ENCODE assay signal across 22 cellular contexts in the genomic region with DNA sequence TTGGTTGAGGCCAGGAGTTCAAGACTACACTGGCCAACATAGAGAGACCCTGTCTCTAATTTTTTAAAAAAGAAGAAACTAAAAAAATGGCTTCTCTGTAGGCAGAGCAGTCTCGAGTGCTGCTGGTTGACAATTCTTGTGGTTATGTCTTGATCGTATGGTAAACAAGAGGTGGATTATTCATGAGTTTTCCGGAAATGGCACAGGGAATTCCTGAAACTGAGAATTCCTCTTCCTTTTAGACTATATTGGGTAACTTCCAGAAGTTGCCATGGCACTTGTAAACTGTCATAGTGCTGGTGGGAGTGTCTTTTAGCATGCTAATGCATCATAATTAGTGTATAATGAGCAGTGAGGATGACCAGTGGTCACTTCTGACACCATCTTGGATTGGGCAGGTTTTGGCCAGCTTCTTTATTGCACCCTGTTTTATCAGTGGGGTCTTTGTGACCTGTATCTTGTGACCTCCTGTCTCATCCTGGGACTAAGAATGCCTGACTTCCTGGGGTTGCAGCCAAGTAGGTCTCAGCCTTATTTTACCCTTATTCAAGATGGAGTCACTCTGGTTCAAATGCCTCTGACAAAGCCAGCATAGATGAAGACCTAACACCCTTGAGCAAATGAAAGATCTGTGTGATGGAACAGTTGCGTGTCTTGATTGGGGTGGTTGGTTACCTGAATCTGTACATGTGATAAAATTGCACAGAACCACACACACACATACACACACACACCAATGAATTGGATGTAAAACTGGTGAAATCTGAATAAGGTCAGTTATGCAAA.
"Had no signal": no experiment of that assay in that cellular context is flagged by ENCODE, and none has a peak within 500 bp of the region (broad histone marks: within the 10 kb centered on the region; RNA-seq: fewer than 3 reads in every experiment).

No MANE protein-coding gene starts in this region.

- H3K4me3 Mint-ChIP-seq: activated B cell treated with CpG ODN at 0.5 μM for 24 hours; activated CD4-positive, alpha-beta T cell treated with anti-CD3 and anti-CD28 coated beads for 36 hours; activated T-helper 1 cell treated with anti-CD3 and anti-CD28 coated beads, Interleukin-12 subunit alpha, Interleukin-12 subunit beta, Interleukin-2, Interleukin-4 antibody, amounts not matched to agents 30 ng/mL and 10 ng/mL and 1 ng/mL, durations not matched to agents 14 hours and 24 hours and 36 hours; memory B cell; nephron progenitor cell; stimulated activated naive CD8-positive, alpha-beta T cell treated with anti-CD3 and anti-CD28 coated beads, Interleukin-15, Interleukin-2, amounts not matched to agents 100 ng/mL and 50 ng/mL, for 24 hours had no signal

- H3K4me1 Mint-ChIP-seq: activated B cell treated with CpG ODN at 0.5 μM for 24 hours; activated CD4-positive, alpha-beta T cell treated with anti-CD3 and anti-CD28 coated beads for 36 hours; memory B cell; nephron progenitor cell had no signal

- H3K36me3 ChIP-seq: esophagus squamous epithelium, heart right ventricle, right lobe of liver, thyroid gland had no signal

- H3K9me3 ChIP-seq: esophagus squamous epithelium, mucosa of descending colon, right lobe of liver, thyroid gland had no signal

- H3K27ac Mint-ChIP-seq: activated B cell treated with CpG ODN at 0.5 μM for 24 hours; activated CD4-positive, alpha-beta T cell treated with anti-CD3 and anti-CD28 coated beads for 36 hours; activated naive CD4-positive, alpha-beta T cell treated with anti-CD3 and anti-CD28 coated beads, Interleukin-2, amount 50 U/mL, for 72 hours; activated T-helper 1 cell treated with anti-CD3 and anti-CD28 coated beads, Interleukin-12 subunit alpha, Interleukin-12 subunit beta, Interleukin-2, Interleukin-4 antibody, amounts not matched to agents 30 ng/mL and 10 ng/mL and 1 ng/mL, durations not matched to agents 14 hours and 24 hours and 36 hours; memory B cell; nephron progenitor cell; stimulated activated naive CD8-positive, alpha-beta T cell treated with anti-CD3 and anti-CD28 coated beads, Interleukin-15, Interleukin-2, amounts not matched to agents 100 ng/mL and 50 ng/mL, for 24 hours had no signal

- ATAC-seq: activated CD4-positive, alpha-beta T cell treated with anti-CD3 and anti-CD28 coated beads for 36 hours; activated naive CD4-positive, alpha-beta T cell treated with anti-CD3 and anti-CD28 coated beads, Interleukin-2, amount 50 U/mL, for 72 hours; heart right ventricle; left colon; mucosa of descending colon; right lobe of liver had no signal

- H3K4me3 ChIP-seq: coronary artery, esophagus squamous epithelium, heart right ventricle, mucosa of descending colon, right lobe of liver, skin epidermis, thyroid gland had no signal

- H3K4me1 ChIP-seq: esophagus squamous epithelium, heart right ventricle, thyroid gland had no signal

- H3K9me3 Mint-ChIP-seq: activated B cell treated with CpG ODN at 0.5 μM for 24 hours; memory B cell; stimulated activated naive CD8-positive, alpha-beta T cell treated with anti-CD3 and anti-CD28 coated beads, Interleukin-15, Interleukin-2, amounts not matched to agents 100 ng/mL and 50 ng/mL, for 24 hours had no signal

- H3K27ac ChIP-seq: coronary artery, esophagus squamous epithelium, heart right ventricle, right lobe of liver, skin epidermis, thyroid gland had no signal

- H3K27me3 ChIP-seq: esophagus squamous epithelium, heart right ventricle, right lobe of liver, thyroid gland had no signal

- H3K27me3 Mint-ChIP-seq: stimulated activated naive CD8-positive, alpha-beta T cell treated with anti-CD3 and anti-CD28 coated beads, Interleukin-15, Interleukin-2, amounts not matched to agents 100 ng/mL and 50 ng/mL, for 24 hours had no signal

- DNase-seq: activated B cell treated with CpG ODN at 0.5 μM for 24 hours; activated CD4-positive, alpha-beta T cell treated with anti-CD3 and anti-CD28 coated beads for 36 hours; activated CD4-positive, alpha-beta T cell treated with anti-CD3 and anti-CD28 coated beads, Interleukin-2, amount 50 U/mL, for 4 hours; activated gamma-delta T cell treated with Interleukin-2 at 50 U/mL for 16 hours; activated T-cell treated with anti-CD3 and anti-CD28 coated beads for 4 hours; esophagus squamous epithelium; heart right ventricle; islet precursor cell; left colon; mucosa of descending colon; nephron progenitor cell; right lobe of liver; stimulated activated CD4-positive, alpha-beta T cell treated with anti-CD3 and anti-CD28 coated beads, Interleukin-1b, Interleukin-23, amount 100 ng/mL, for 48 hours; substantia nigra; T-helper 9 cell; thyroid gland had no signal
